15 cellular contexts compared by ENCODE assay signal in the genomic region with DNA sequence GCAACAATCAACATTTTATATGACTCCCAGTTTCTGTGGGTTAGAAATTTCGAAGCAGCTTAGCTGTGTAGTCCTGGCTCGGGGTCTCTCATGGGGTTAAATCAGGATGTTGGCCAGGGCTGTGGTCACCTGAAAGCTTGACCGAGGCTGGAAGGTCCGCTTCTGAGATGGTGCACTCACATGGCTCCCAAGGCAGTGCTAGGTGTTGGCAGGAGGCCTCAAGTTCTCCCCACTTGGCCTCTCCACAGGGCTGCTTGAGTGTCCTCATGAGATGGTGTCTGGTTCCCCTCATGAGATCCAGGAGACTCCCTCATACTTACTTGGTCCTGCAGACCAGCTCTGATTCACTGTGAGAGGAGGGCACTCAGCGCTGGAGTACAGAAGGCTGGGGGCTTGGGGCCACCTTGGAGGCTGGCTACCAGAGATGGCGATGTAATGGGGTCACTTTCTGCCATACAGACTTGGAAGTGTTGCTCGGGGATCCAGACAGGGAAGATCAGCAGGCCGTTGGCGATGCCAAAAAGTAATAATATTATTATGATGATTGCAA.
DNase-seq lines count a peak whose midpoint lies in the region; ATAC-seq and TF ChIP-seq lines count a peak whose summit lies in the region.
"Had no signal": no experiment of that assay in that cellular context is flagged by ENCODE, and none has a peak within 500 bp of the region (broad histone marks: within the 10 kb centered on the region; RNA-seq: fewer than 3 reads in every experiment).

No MANE protein-coding gene starts in this region.

- peaks cover 48% of the 10 kb centered on the region for H3K27me3 Mint-ChIP-seq in chondrocyte (ENCODE audit: low read depth)

- DNase-seq in cardiac septum (ENCODE audit: low spot score) (peak; percentile 58), left ventricle myocardium inferior (no peak), chondrocyte (ENCODE audit: low spot score) (peak; percentile 42), posterior vena cava (ENCODE audit: low spot score) (peak; percentile 56), iPS-NIHi11 (ENCODE audit: low spot score) (no peak), activated gamma-delta T cell treated with Interleukin-2 at 50 U/mL for 16 hours (no peak)
- DNase-seq: 8988T; CD4-positive, alpha-beta memory T cell; DND-41; HCEC 1CT had no signal

- H3K27ac Mint-ChIP-seq in chondrocyte (ENCODE audit: unreplicated experiment), result no peak overlapping the region
- H3K27ac Mint-ChIP-seq: CD14-positive monocyte; CD4-positive, alpha-beta memory T cell had no signal

- no peaks in the 10 kb centered on the region for H3K36me3 ChIP-seq in left ventricle myocardium inferior
- H3K36me3 ChIP-seq: BLaER1 had no signal

- H3K4me1 Mint-ChIP-seq in chondrocyte (ENCODE audit: low read depth), result peaks cover 17% of the 10 kb centered on the region
- H3K4me1 Mint-ChIP-seq: CD14-positive monocyte had no signal

- intact Hi-C loops in cardiac septum (cut with DNase I), result no loop called here
- intact Hi-C loops in left ventricle myocardium inferior (cut with micrococcal nuclease), result no loop called here
- intact Hi-C loops in posterior vena cava (cut with DNase I), result no loop called here

- H3K4me1 ChIP-seq in left ventricle myocardium inferior, result peaks cover 17% of the 10 kb centered on the region

- no peaks in the 10 kb centered on the region for H3K9me3 Mint-ChIP-seq in chondrocyte (ENCODE audit: low read depth)
- H3K9me3 Mint-ChIP-seq: CD4-positive, alpha-beta memory T cell had no signal

- H3K9me3 ChIP-seq in left ventricle myocardium inferior (replicated peaks), result no peaks in the 10 kb centered on the region

- ATAC-seq in GM18511 (IDR thresholded peaks at IDR 0.05; ENCODE audit: unreplicated experiment), result no peak
- ATAC-seq: GM12878 had no signal

- no peak overlapping the region for H3K27ac ChIP-seq in left ventricle myocardium inferior (replicated peaks)
- H3K27ac ChIP-seq: BLaER1, GM23248 had no signal

- H3K36me3 Mint-ChIP-seq in chondrocyte (ENCODE audit: low read depth), result no peaks in the 10 kb centered on the region
- H3K36me3 Mint-ChIP-seq: CD14-positive monocyte; CD4-positive, alpha-beta memory T cell had no signal

- H3K4me3 Mint-ChIP-seq in chondrocyte (ENCODE audit: unreplicated experiment), result no peak overlapping the region
- H3K4me3 Mint-ChIP-seq: CD4-positive, alpha-beta memory T cell had no signal

- peaks cover 54% of the 10 kb centered on the region for H3K27me3 ChIP-seq in left ventricle myocardium inferior (ENCODE audit: low read depth)

- no peak for TF ChIP-seq CTCF in left ventricle myocardium inferior (IDR thresholded peaks at IDR 0.05; ENCODE audit: borderline replicate concordance)
- no peak for TF ChIP-seq CTCF in chondrocyte (IDR thresholded peaks at IDR 0.05)

- H3K4me3 ChIP-seq in left ventricle myocardium inferior, result no peak overlapping the region
- H3K4me3 ChIP-seq: BLaER1, GM12878, GM23248 had no signal

Comparison
In these comparisons a context has a peak if more than half of its experiments do, and no peak if none do; other contexts are left out.
1. DNase-seq: peak in cardiac septum (single experiment), chondrocyte (single experiment) and posterior vena cava (single experiment); none in left ventricle myocardium inferior (single experiment), iPS-NIHi11 (single experiment) and activated gamma-delta T cell treated with Interleukin-2 at 50 U/mL for 16 hours (single experiment).